ENCODE assay signal across 8 cellular contexts in genomic region chrX:19514791-19515614, GRCh38. TPM values are rescaled to one million over a fixed set of nuclear protein-coding genes. Genes with fewer than 3 reads are reported as not detected.
DNase-seq lines count a peak whose midpoint lies in the region; ATAC-seq, FAIRE-seq and TF ChIP-seq lines count a peak whose summit lies in the region.

TSS of gene MAP3K15 (minus strand) at chrX:19515508. CDS start at chrX:19515261, 247 bp downstream.

- DNase-seq in 8988T (peak; percentile 64), NCI-H774 (lab: John Stamatoyannopoulos, UW) (peak; percentile 6), K562 (ENCODE audit: extremely low read depth in 1 of 4, low spot score in 3 of 4) (peak; percentile 7 to 31 (median 27)), right lobe of liver (peak; percentile 45 to 60 (median 53)), OCI-LY7 (ENCODE audit: low spot score) (no peak)

- H4K20me1 ChIP-seq in K562 (replicated peaks; ENCODE audit: control insufficient read depth, insufficient read depth, low read length) (no peaks in the 10 kb centered on the region), OCI-LY7 (ENCODE audit: insufficient read depth, low read length) (no peaks in the 10 kb centered on the region)

- H3K27ac ChIP-seq in K562 (ENCODE audit: extremely low read depth, low read depth, low read length) (no peak within 1 kb of the TSS), right lobe of liver (no peak within 1 kb of the TSS), urinary bladder (ENCODE audit: low read depth) (no peak within 1 kb of the TSS), OCI-LY7 (ENCODE audit: low read depth, low read length, poor library complexity, severe bottlenecking) (no peak within 1 kb of the TSS)

- intact Hi-C loops in K562 (cut with micrococcal nuclease) (no loop called here), right lobe of liver (cut with DNase I) (no loop called here), OCI-LY7 (cut with micrococcal nuclease; ENCODE audit: unreplicated experiment) (no loop called here)

- no peak for TF ChIP-seq EP300 in K562 (IDR thresholded peaks at IDR 0.05; ENCODE audit: low read length)

- H3K79me2 ChIP-seq in K562 (ENCODE audit: control insufficient read depth, insufficient read depth, low read length) = no peaks in the 10 kb centered on the region
- H3K79me2 ChIP-seq in OCI-LY7 (ENCODE audit: insufficient read depth, low read depth, low read length) = no peaks in the 10 kb centered on the region

- POLR2A ChIA-PET in K562 (lab: Yijun Ruan, JAX) = no interaction called here
- POLR2A ChIA-PET in OCI-LY7 (lab: Charles Lee) = no interaction called here

- BruUV-seq in K562 (replicated peaks; lab: Mats Ljungman, UMichigan) = no TSS peak
- no TSS peak for BruUV-seq in OCI-LY7 (replicated peaks; lab: Mats Ljungman, UMichigan)

- H3K4me2 ChIP-seq in K562 (ENCODE audit: insufficient read depth, low read length) (no peak within 1 kb of the TSS), OCI-LY7 (ENCODE audit: low read length) (no peak within 1 kb of the TSS)

- no peak within 1 kb of the TSS for H2AFZ ChIP-seq in K562 (ENCODE audit: low read depth, low read length)
- H2AFZ ChIP-seq in OCI-LY7 (ENCODE audit: low read length) = no peak within 1 kb of the TSS

- H3K9me1 ChIP-seq in K562 (ENCODE audit: control insufficient read depth, insufficient read depth, low read length) = no peaks in the 10 kb centered on the region

- in situ Hi-C loops in K562 (cut with MboI) = no loop called here

- TF ChIP-seq CTCF in K562 (IDR thresholded peaks at IDR 0.05 in 2 of 3, conservative IDR thresholded peaks at IDR 0.05 in 1 of 3; ENCODE audit: insufficient read depth in 2 of 3, low read depth in 1 of 3, low read length in 3 of 3) = no peak
- TF ChIP-seq CTCF in right lobe of liver (IDR thresholded peaks at IDR 0.05) = peak in 2 of 4 donors; percentile 29 to 37
- TF ChIP-seq CTCF in OCI-LY7 (conservative IDR thresholded peaks at IDR 0.05; ENCODE audit: low read length) = no peak

- H3K36me3 ChIP-seq in K562 (ENCODE audit: control insufficient read depth, insufficient read depth, low read length) = no peaks in the 10 kb centered on the region
- H3K36me3 ChIP-seq in right lobe of liver = no peaks in the 10 kb centered on the region
- H3K36me3 ChIP-seq in urinary bladder (ENCODE audit: insufficient read depth) = no peaks in the 10 kb centered on the region
- no peaks in the 10 kb centered on the region for H3K36me3 ChIP-seq in OCI-LY7 (ENCODE audit: insufficient read depth, low read length)

- ATAC-seq in K562 (peak; percentile 73), right lobe of liver (peak; percentile 41 to 69 (median 64)), GM19455 (IDR thresholded peaks at IDR 0.05; ENCODE audit: unreplicated experiment) (no peak)

- TF ChIP-seq POLR2A in K562 (conservative IDR thresholded peaks at IDR 0.05) (no peak), right lobe of liver (IDR thresholded peaks at IDR 0.05) (no peak)

- H3K4me3 ChIP-seq in GM08714 (ENCODE audit: low read length) (peak within 1 kb of the TSS; percentile 42; the same call in 1 of the 2 replicates), K562 (no peak within 1 kb of the TSS), right lobe of liver (peak within 1 kb of the TSS in 1 of 3 donors; percentile 32), urinary bladder (ENCODE audit: low read depth, low read length) (peak within 1 kb of the TSS; percentile 40), OCI-LY7 (ENCODE audit: low read depth, low read length, poor library complexity, severe bottlenecking) (no peak within 1 kb of the TSS)

- FAIRE-seq in K562 (lab: Jason Lieb, UNC) = no peak

- no CpG with 5 or more reads among the region's 100 CpGs for WGBS in K562 (ENCODE audit: insufficient coverage, low coverage, missing lambda C conversion rate)
- 21% methylated on average over 14 of the region's 100 CpGs for WGBS in right lobe of liver (ENCODE audit: insufficient coverage, low coverage, low lambda C conversion rate, missing lambda C conversion rate)
- under 1% methylated on average over 87 of the region's 100 CpGs for WGBS in urinary bladder

- H3K9me3 ChIP-seq in K562 (replicated peaks; ENCODE audit: control insufficient read depth, insufficient read depth, low read depth, low read length) (no peaks in the 10 kb centered on the region), right lobe of liver (no peaks in the 10 kb centered on the region), OCI-LY7 (ENCODE audit: low read length) (no peaks in the 10 kb centered on the region)

- H3K27me3 ChIP-seq in K562 (ENCODE audit: control insufficient read depth in 2 of 2, insufficient read depth in 2 of 2, low read length in 2 of 2) (no peaks in the 10 kb centered on the region), right lobe of liver (peaks cover 0 to 15% of the 10 kb centered on the region in 2 donors)

- no peaks in the 10 kb centered on the region for H3K9me2 ChIP-seq in OCI-LY7 (ENCODE audit: insufficient read depth, low read length)

- no peak within 1 kb of the TSS for H3K9ac ChIP-seq in K562 (ENCODE audit: insufficient read depth in 1 of 2, low read depth in 2 of 2, low read length in 2 of 2)

- CTCF ChIA-PET in K562 (lab: Yijun Ruan, JAX; ENCODE audit: low intra/inter-chr PET ratio) = no interaction called here
- CTCF ChIA-PET in OCI-LY7 (lab: Charles Lee; ENCODE audit: unreplicated experiment) = no interaction called here

- no peak for TF ChIP-seq RAD21 in K562 (CRISPR knock-in tag; conservative IDR thresholded peaks at IDR 0.05 in 1 of 2, IDR thresholded peaks at IDR 0.05 in 1 of 2)

- no peaks in the 10 kb centered on the region for H3K4me1 ChIP-seq in K562 (replicated peaks in 1 of 2; ENCODE audit: control insufficient read depth in 2 of 2, insufficient read depth in 2 of 2, low read length in 2 of 2)
- H3K4me1 ChIP-seq in right lobe of liver = peaks cover 0 to 7% (median 0%) of the 10 kb centered on the region in 4 donors
- H3K4me1 ChIP-seq in urinary bladder (ENCODE audit: insufficient read depth) = no peaks in the 10 kb centered on the region
- no peaks in the 10 kb centered on the region for H3K4me1 ChIP-seq in OCI-LY7 (ENCODE audit: insufficient read depth, low read length, poor library complexity, severe bottlenecking)

TF ChIP-seq in K562, 482 proteins besides CTCF, POLR2A, EP300 and RAD21 (continues in another document):
- no peak for TF ChIP-seq STAG1 (CRISPR knock-in tag; IDR thresholded peaks at IDR 0.05; ENCODE audit: borderline replicate concordance)
- no peak for TF ChIP-seq ZBTB1 (CRISPR knock-in tag; IDR thresholded peaks at IDR 0.05; ENCODE audit: borderline replicate concordance, low read depth)
- TF ChIP-seq HMGN3 (IDR thresholded peaks at IDR 0.05; ENCODE audit: borderline replicate concordance, extremely low read depth, insufficient read length, low read depth, low read length) = no peak

RNA-seq across cellular contexts. Expression of gene MAP3K15, which starts in this region (rescaled TPM):
- total RNA-seq in K562 (2011; cell fraction: chromatin; rRNA removed; ENCODE audit: low replicate concordance) = 0.09 TPM in 1 of 2 replicates, not detected in the other
- 0.13 TPM in 1 of 2 replicates, not detected in the other for total RNA-seq in K562 (2011; cell fraction: nucleolus; rRNA removed)
- total RNA-seq in K562 (2011; cell fraction: nucleoplasm; rRNA removed) = not detected in 2 replicates
- total RNA-seq in K562 (2014; rRNA removed) (not detected in 2 replicates), K562 (2014; rRNA removed; fragmentation: Illumina TruSeq; extraction: Trizol) (not detected in 2 replicates), K562 (2015; rRNA removed; fragmentation: Illumina TruSeq; extraction: Trizol) (0.08 and 0.11 TPM in 2 replicates), K562 (2021) (0.18 TPM in 1 of 2 replicates, not detected in the other), right lobe of liver (under 1 TPM in 1 of 6 experiments, not detected in 5; 0.09 TPM), urinary bladder (0.26 TPM), OCI-LY7 (2022) (not detected in 2 replicates)
- polyA plus RNA-seq in K562 (2011; rRNA removed) (0.03 and 0.04 TPM in 2 replicates), K562 (2014; fragmentation: Illumina TruSeq; extraction: Trizol) (not detected in 2 replicates), K562 (2014; fragmentation: Nextera tagmentation; extraction: Ambion mirVana) (not detected), K562 (2014; rRNA removed) (0.29 TPM in 1 of 2 replicates, not detected in the other), urinary bladder (0.10 TPM)
- 0.03 and 0.07 TPM in 2 replicates for polyA plus RNA-seq in K562 (2011; cell fraction: cytosol; rRNA removed)
- 0.04 and 0.06 TPM in 2 replicates for polyA plus RNA-seq in K562 (2011; cell fraction: nucleus; rRNA removed)
- polyA plus RNA-seq in K562 (2012) = 0.04 and 0.32 TPM in 2 replicates
- polyA minus RNA-seq in K562 (2011; rRNA and poly(A)+ RNA removed) = not detected in 2 replicates
- polyA minus RNA-seq in K562 (2011; cell fraction: cytosol; rRNA and poly(A)+ RNA removed) = not detected in 2 replicates
- not detected in 2 replicates for polyA minus RNA-seq in K562 (2011; cell fraction: nucleus; rRNA and poly(A)+ RNA removed)
- not detected in 2 replicates for total RNA-seq in OCI-LY7 (2014; rRNA removed; shearing (Covaris generic))

Comparison
In these comparisons a context has a peak if more than half of its experiments do, and no peak if none do; other contexts are left out.
1. Peak in DNase-seq and ATAC-seq in K562; RNA of the gene not detected or under 1 TPM.
2. Peak in DNase-seq and ATAC-seq in right lobe of liver; RNA of the gene not detected or under 1 TPM.
3. H3K4me3 ChIP-seq: peak in GM08714 (single experiment) and urinary bladder (single experiment); none in K562 (single experiment) and OCI-LY7 (single experiment).